In the genomic region with DNA sequence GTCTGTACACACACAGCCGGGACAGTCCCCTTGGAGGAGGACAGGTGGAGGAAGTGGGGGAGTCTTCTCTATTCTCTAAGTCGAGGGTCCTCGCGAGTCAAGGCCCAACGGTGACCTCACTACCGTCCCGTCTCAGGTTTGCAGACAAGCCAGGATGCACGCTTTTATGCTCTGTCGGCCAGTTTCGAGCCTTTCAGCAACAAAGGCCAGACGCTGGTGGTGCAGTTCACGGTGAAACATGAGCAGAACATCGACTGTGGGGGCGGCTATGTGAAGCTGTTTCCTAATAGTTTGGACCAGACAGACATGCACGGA, we compare ENCODE assay signal across 8 cellular contexts. TPM values are rescaled to one million over a fixed set of nuclear protein-coding genes. Genes with fewer than 3 reads are reported as not detected.
DNase-seq lines count a peak whose midpoint lies in the region; ATAC-seq and TF ChIP-seq lines count a peak whose summit lies in the region.

No MANE protein-coding gene starts in this region.

- H2AFZ ChIP-seq in mammary epithelial cell (ENCODE audit: low read depth, low read length): no peak overlapping the region

- BruUV-seq in Panc1 (replicated peaks; lab: Mats Ljungman, UMichigan) (no TSS peak), mammary epithelial cell (replicated peaks; lab: Mats Ljungman, UMichigan) (no TSS peak)

- POLR2A ChIA-PET in CD8-positive, alpha-beta memory T cell (lab: Charles Lee): interaction anchor here (0.6 to 1.4 kb wide), 4 partner anchors 11 to 49 kb away, joined by 3 to 11 read pairs (median 5); a partner anchor contains a TSS
- POLR2A ChIA-PET in Panc1 (lab: Charles Lee): interaction anchor here (0.6 kb wide), 2 partner anchors 15 to 888 kb away, joined by 3 read pairs; no protein-coding TSS in a partner anchor

- H3K27ac Mint-ChIP-seq in CD8-positive, alpha-beta memory T cell: peak overlapping the region; percentile 91 to 100 (median 97)
- peak overlapping the region; percentile 94 to 98 for H3K27ac Mint-ChIP-seq in stimulated activated naive CD8-positive, alpha-beta T cell treated with anti-CD3 and anti-CD28 coated beads, Interleukin-15, amount 100 ng/mL, for 72 hours

- TF ChIP-seq RAD21 in liver (IDR thresholded peaks at IDR 0.05): no peak

- ATAC-seq in Panc1 (no peak), GM21737 (IDR thresholded peaks at IDR 0.05; ENCODE audit: unreplicated experiment) (no peak), HG02588 (IDR thresholded peaks at IDR 0.05; ENCODE audit: unreplicated experiment) (no peak)
- ATAC-seq in stimulated activated naive CD8-positive, alpha-beta T cell treated with anti-CD3 and anti-CD28 coated beads, Interleukin-15, amount 100 ng/mL, for 72 hours: no peak
- ATAC-seq in activated CD4-positive, CD25-positive, alpha-beta regulatory T cell treated with anti-CD3 and anti-CD28 coated beads, Interleukin-2, amount 50 U/mL, for 24 hours: no peak

- no peaks in the 10 kb centered on the region for H3K9me3 Mint-ChIP-seq in CD8-positive, alpha-beta memory T cell
- H3K9me3 Mint-ChIP-seq in stimulated activated naive CD8-positive, alpha-beta T cell treated with anti-CD3 and anti-CD28 coated beads, Interleukin-15, amount 100 ng/mL, for 72 hours: no peaks in the 10 kb centered on the region

- WGBS in mammary epithelial cell (ENCODE audit: low coverage, missing lambda C conversion rate): 2% methylated on average over 9 of the region's 15 CpGs
- 0% methylated on average over 15 of the region's 15 CpGs for WGBS in liver

- peaks cover 35 to 61% (median 39%) of the 10 kb centered on the region in 3 donors for H3K4me1 Mint-ChIP-seq in CD8-positive, alpha-beta memory T cell
- H3K4me1 Mint-ChIP-seq in stimulated activated naive CD8-positive, alpha-beta T cell treated with anti-CD3 and anti-CD28 coated beads, Interleukin-15, amount 100 ng/mL, for 72 hours: peaks cover 75% of the 10 kb centered on the region

- intact Hi-C loops in Panc1 (cut with micrococcal nuclease; ENCODE audit: unreplicated experiment) (no loop called here), mammary epithelial cell (cut with micrococcal nuclease) (loop anchor here (2.0 to 5.0 kb wide), 2 partner anchors 48 to 217 kb away; a partner anchor contains a TSS)

- H4K20me1 ChIP-seq in mammary epithelial cell (ENCODE audit: insufficient read depth, low read length): no peaks in the 10 kb centered on the region

- dilution Hi-C loops in mammary epithelial cell (cut with HindIII; ENCODE audit: low sequenced_read_pairs): no loop called here

- H3K4me3 Mint-ChIP-seq in CD8-positive, alpha-beta memory T cell: peak overlapping the region; percentile 94 to 99 (median 99)
- peak overlapping the region; percentile 99 for H3K4me3 Mint-ChIP-seq in stimulated activated naive CD8-positive, alpha-beta T cell treated with anti-CD3 and anti-CD28 coated beads, Interleukin-15, amount 100 ng/mL, for 72 hours

- peaks cover 49% of the 10 kb centered on the region for H3K36me3 ChIP-seq in CD8-positive, alpha-beta memory T cell (ENCODE audit: insufficient read depth, low read length)
- peaks cover 18% of the 10 kb centered on the region for H3K36me3 ChIP-seq in Panc1 (ENCODE audit: control insufficient read depth, insufficient read depth, low read length)
- H3K36me3 ChIP-seq in mammary epithelial cell (ENCODE audit: insufficient read depth, low read length): peaks cover 31% of the 10 kb centered on the region
- H3K36me3 ChIP-seq in liver (ENCODE audit: control insufficient read depth in 4 of 4, insufficient read depth in 3 of 4, low read depth in 1 of 4, low read length in 3 of 4): peaks cover 15 to 35% (median 31%) of the 10 kb centered on the region in 4 donors

- H3K9ac ChIP-seq in mammary epithelial cell (ENCODE audit: insufficient read depth, low read length) (peak overlapping the region; percentile 94), liver (ENCODE audit: low read depth in 1 of 2, low read length in 2 of 2) (peak overlapping the region; percentile 76 to 91)

- in situ Hi-C loops in Panc1 (cut with HindIII; ENCODE audit: low pct_unique_long_range_greater_than_20kb, low sequenced_read_pairs): no loop called here
- in situ Hi-C loops in mammary epithelial cell (cut with MboI; ENCODE audit: low sequenced_read_pairs in 2 of 2): no loop called here

- CTCF ChIA-PET in CD8-positive, alpha-beta memory T cell (lab: Charles Lee): interaction anchor here (1.3 kb wide), 1 partner anchor 26 kb away, joined by 5 read pairs; no protein-coding TSS in a partner anchor
- CTCF ChIA-PET in Panc1 (lab: Charles Lee) (no interaction called here), mammary epithelial cell (lab: Charles Lee; ENCODE audit: low non-redundant PET) (no interaction called here)

- H3K27me3 ChIP-seq in CD8-positive, alpha-beta memory T cell (ENCODE audit: insufficient read depth, low read length, poor library complexity, severe bottlenecking): no peaks in the 10 kb centered on the region
- H3K27me3 ChIP-seq in Panc1 (ENCODE audit: control insufficient read depth, insufficient read depth, low read length) (no peaks in the 10 kb centered on the region), mammary epithelial cell (ENCODE audit: insufficient read depth, low read length) (no peaks in the 10 kb centered on the region), liver (ENCODE audit: control insufficient read depth in 4 of 4, insufficient read depth in 4 of 4, low read length in 3 of 4) (no peaks in the 10 kb centered on the region)

- no peak for TF ChIP-seq CTCF in Panc1 (IDR thresholded peaks at IDR 0.05)
- no peak for TF ChIP-seq CTCF in mammary epithelial cell (conservative IDR thresholded peaks at IDR 0.05 in 1 of 2, IDR thresholded peaks at IDR 0.05 in 1 of 2; ENCODE audit: extremely low read depth in 1 of 2, insufficient read depth in 1 of 2, low read depth in 1 of 2, low read length in 2 of 2)
- TF ChIP-seq CTCF in liver (IDR thresholded peaks at IDR 0.05; ENCODE audit: low read depth, low read length, missing input control): no peak

- peaks cover 14 to 59% (median 17%) of the 10 kb centered on the region in 3 donors for H3K36me3 Mint-ChIP-seq in CD8-positive, alpha-beta memory T cell

- DNase-seq in CD8-positive, alpha-beta memory T cell: peak in 3 of 5 donors; percentile 19 to 59 (median 19)
- DNase-seq in Panc1 (ENCODE audit: low read depth, low spot score) (no peak), mammary epithelial cell (peak; percentile 44)
- DNase-seq in stimulated activated naive CD8-positive, alpha-beta T cell treated with anti-CD3 and anti-CD28 coated beads, Interleukin-15, amount 100 ng/mL, for 72 hours: peak in 1 of 2 donors; percentile 48

- peak overlapping the region; percentile 89 for H3K4me2 ChIP-seq in mammary epithelial cell (ENCODE audit: insufficient read depth, low read depth, low read length)

- peak overlapping the region; percentile 81 for H3K4me3 ChIP-seq in CD8-positive, alpha-beta memory T cell (ENCODE audit: low read length)
- peak overlapping the region; percentile 96 to 97 for H3K4me3 ChIP-seq in Panc1 (ENCODE audit: low read depth in 2 of 2, low read length in 2 of 2)
- peak overlapping the region; percentile 82 to 99 (median 98) for H3K4me3 ChIP-seq in mammary epithelial cell (replicated peaks in 1 of 3; ENCODE audit: insufficient read depth in 1 of 3, low read depth in 2 of 3, low read length in 3 of 3)
- H3K4me3 ChIP-seq in liver (ENCODE audit: low read depth in 1 of 3, low read length in 3 of 3): peak overlapping the region; percentile 82 to 97 (median 85)

- H3K79me2 ChIP-seq in mammary epithelial cell (ENCODE audit: insufficient read depth, low read length): peaks cover 52% of the 10 kb centered on the region

- no peaks in the 10 kb centered on the region for H3K9me3 ChIP-seq in CD8-positive, alpha-beta memory T cell (ENCODE audit: low read length)
- H3K9me3 ChIP-seq in Panc1 (ENCODE audit: control insufficient read depth, insufficient read depth, low read depth, low read length): no peaks in the 10 kb centered on the region
- H3K9me3 ChIP-seq in mammary epithelial cell (replicated peaks; ENCODE audit: insufficient read depth, low read length): no peaks in the 10 kb centered on the region
- H3K9me3 ChIP-seq in liver (ENCODE audit: control insufficient read depth in 4 of 4, low read length in 3 of 4): no peaks in the 10 kb centered on the region

- H3K4me1 ChIP-seq in CD8-positive, alpha-beta memory T cell (ENCODE audit: insufficient read depth, low read length): peaks cover 38% of the 10 kb centered on the region
- H3K4me1 ChIP-seq in Panc1 (ENCODE audit: control insufficient read depth, insufficient read depth, low read length): peaks cover 24% of the 10 kb centered on the region
- H3K4me1 ChIP-seq in mammary epithelial cell (ENCODE audit: insufficient read depth, low read length): peaks cover 32% of the 10 kb centered on the region
- peaks cover 10 to 44% (median 32%) of the 10 kb centered on the region in 4 donors for H3K4me1 ChIP-seq in liver (ENCODE audit: control insufficient read depth in 4 of 4, insufficient read depth in 4 of 4, low read length in 3 of 4)

- H3K27ac ChIP-seq in CD8-positive, alpha-beta memory T cell (ENCODE audit: low read depth, low read length): peak overlapping the region; percentile 93
- peak overlapping the region; percentile 93 for H3K27ac ChIP-seq in Panc1 (ENCODE audit: low read length)
- H3K27ac ChIP-seq in mammary epithelial cell (ENCODE audit: insufficient read depth, low read depth, low read length): peak overlapping the region; percentile 78
- peak overlapping the region; percentile 81 to 84 for H3K27ac ChIP-seq in liver (ENCODE audit: low read depth in 1 of 2, low read length in 2 of 2)

- peaks cover 0 to 4% of the 10 kb centered on the region in 2 donors for H3K27me3 Mint-ChIP-seq in CD8-positive, alpha-beta memory T cell
- H3K27me3 Mint-ChIP-seq in stimulated activated naive CD8-positive, alpha-beta T cell treated with anti-CD3 and anti-CD28 coated beads, Interleukin-15, amount 100 ng/mL, for 72 hours: no peaks in the 10 kb centered on the region

RNA-seq across cellular contexts. Expression of a gene that starts 0.8 kb away (rescaled TPM):
- total RNA-seq in CD8-positive, alpha-beta memory T cell: 100 to 1,000 TPM; 832 to 843 TPM
- polyA plus RNA-seq in CD8-positive, alpha-beta memory T cell: 174 TPM
- total RNA-seq in Panc1 (2021; ENCODE audit: unreplicated experiment): 1,060 TPM
- 775 TPM for polyA plus RNA-seq in Panc1 (2012; ENCODE audit: insufficient read length)
- total RNA-seq in mammary epithelial cell: 1,000 to 10,000 TPM; 1,117 to 1,135 TPM
- 1,343 TPM for polyA plus RNA-seq in mammary epithelial cell
- polyA minus RNA-seq in mammary epithelial cell: 1,452 TPM
- total RNA-seq in liver: 1,000 to 10,000 TPM in 1 of 2 donors, 100 to 1,000 TPM in 1; 618 to 1,316 TPM
- 1,000 to 10,000 TPM in 1 of 2 donors, 100 to 1,000 TPM in 1; 913 to 1,228 TPM for polyA plus RNA-seq in liver

RNA-seq across cellular contexts. Expression of a gene that starts 5.7 kb away (rescaled TPM):
- total RNA-seq in CD8-positive, alpha-beta memory T cell: 100 to 1,000 TPM; 188 to 192 TPM
- polyA plus RNA-seq in CD8-positive, alpha-beta memory T cell: 64.5 TPM
- 80.3 TPM for total RNA-seq in Panc1 (2021; ENCODE audit: unreplicated experiment)
- polyA plus RNA-seq in Panc1 (2012; ENCODE audit: insufficient read length): 73.4 TPM
- 10 to 100 TPM; 46.0 to 99.9 TPM for total RNA-seq in mammary epithelial cell
- polyA plus RNA-seq in mammary epithelial cell: 67.8 TPM
- polyA minus RNA-seq in mammary epithelial cell: 74.4 TPM
- total RNA-seq in liver: 10 to 100 TPM; 29.8 to 34.0 TPM
- 10 to 100 TPM; 34.7 to 50.1 TPM for polyA plus RNA-seq in liver

RNA-seq across cellular contexts. Expression of a gene that starts 6.4 kb away (rescaled TPM):
- 100 to 1,000 TPM; 227 to 230 TPM for total RNA-seq in CD8-positive, alpha-beta memory T cell
- polyA plus RNA-seq in CD8-positive, alpha-beta memory T cell: 115 TPM
- 111 TPM for total RNA-seq in Panc1 (2021; ENCODE audit: unreplicated experiment)
- 173 TPM for polyA plus RNA-seq in Panc1 (2012; ENCODE audit: insufficient read length)
- 100 to 1,000 TPM; 101 to 123 TPM for total RNA-seq in mammary epithelial cell
- 95.0 TPM for polyA plus RNA-seq in mammary epithelial cell
- polyA minus RNA-seq in mammary epithelial cell: 148 TPM
- 100 to 1,000 TPM in 1 of 2 donors, 10 to 100 TPM in 1; 42.9 to 112 TPM for total RNA-seq in liver
- polyA plus RNA-seq in liver: 10 to 100 TPM; 45.0 to 88.6 TPM

RNA-seq across cellular contexts. Expression of a gene that starts 17.8 kb away (rescaled TPM):
- 10 to 100 TPM; 37.3 to 38.6 TPM for total RNA-seq in CD8-positive, alpha-beta memory T cell
- polyA plus RNA-seq in CD8-positive, alpha-beta memory T cell: 64.1 TPM
- total RNA-seq in Panc1 (2021; ENCODE audit: unreplicated experiment) (36.7 TPM), mammary epithelial cell (10 to 100 TPM; 11.5 to 34.5 TPM), liver (10 to 100 TPM in 1 of 2 donors, 1 to 10 TPM in 1; 8.4 to 22.1 TPM)
- polyA plus RNA-seq in Panc1 (2012; ENCODE audit: insufficient read length): 86.1 TPM
- polyA plus RNA-seq in mammary epithelial cell (35.6 TPM), liver (10 to 100 TPM; 23.6 to 54.2 TPM)
- 13.5 TPM for polyA minus RNA-seq in mammary epithelial cell

RNA-seq across cellular contexts. Expression of a gene that starts 20.2 kb away (rescaled TPM):
- 1 to 10 TPM; 1.5 to 2.1 TPM for total RNA-seq in CD8-positive, alpha-beta memory T cell
- polyA plus RNA-seq in CD8-positive, alpha-beta memory T cell: not detected
- 1.6 TPM for total RNA-seq in Panc1 (2021; ENCODE audit: unreplicated experiment)
- 1.7 TPM for polyA plus RNA-seq in Panc1 (2012; ENCODE audit: insufficient read length)
- not detected for total RNA-seq in mammary epithelial cell
- polyA plus RNA-seq in mammary epithelial cell: 0.32 TPM
- polyA minus RNA-seq in mammary epithelial cell: not detected
- total RNA-seq in liver: under 1 TPM in 1 of 2 donors, not detected in 1; 0.42 TPM
- polyA plus RNA-seq in liver: under 1 TPM; 0.07 to 0.43 TPM
